ENCODE assay signal across 10 cellular contexts in genomic region chr10:91597397-91597881, GRCh38. TPM values are rescaled to one million over a fixed set of nuclear protein-coding genes. Genes with fewer than 3 reads are reported as not detected.
DNase-seq lines count a peak whose midpoint lies in the region; ATAC-seq, FAIRE-seq and TF ChIP-seq lines count a peak whose summit lies in the region.
"Had no signal": no experiment of that assay in that cellular context is flagged by ENCODE, and none has a peak within 500 bp of the region (broad histone marks: within the 10 kb centered on the region; RNA-seq: fewer than 3 reads in every experiment).

No MANE protein-coding gene starts in this region.

- H3K36me3 ChIP-seq in bronchial epithelial cell (ENCODE audit: control insufficient read depth, insufficient read depth, low read length) (no peaks in the 10 kb centered on the region), left lung (no peaks in the 10 kb centered on the region), transverse colon (no peaks in the 10 kb centered on the region)

- H3K4me3 ChIP-seq in bronchial epithelial cell (ENCODE audit: low read depth, low read length) (no peak overlapping the region), left lung (no peak overlapping the region), transverse colon (no peak overlapping the region)

- WGBS in transverse colon (ENCODE audit: low coverage in 1 of 2), 2 donors, result 0 to 32% methylated on average over 2 to 7 of the region's 7 CpGs

- H3K27ac ChIP-seq in left lung, result peak overlapping the region in 1 of 2 donors; percentile 54
- H3K27ac ChIP-seq in transverse colon, result peak overlapping the region; percentile 59 to 75 (median 66)

- ATAC-seq in left lung (peak; percentile 79), HG03571 (IDR thresholded peaks at IDR 0.05; ENCODE audit: unreplicated experiment) (no peak)

- TF ChIP-seq CTCF in bronchial epithelial cell (IDR thresholded peaks at IDR 0.05; ENCODE audit: insufficient read depth, low read length, severe bottlenecking) (no peak), left lung (IDR thresholded peaks at IDR 0.05) (no peak), transverse colon (IDR thresholded peaks at IDR 0.05) (no peak)

- TF ChIP-seq EP300 in transverse colon (IDR thresholded peaks at IDR 0.05; ENCODE audit: low read depth), result no peak

- DNase-seq in NCI-H2171 (lab: John Stamatoyannopoulos, UW) (peak; percentile 2), bronchial epithelial cell (ENCODE audit: low read depth) (peak; percentile 38), left lung (no peak), transverse colon (no peak), NK-92 (lab: John Stamatoyannopoulos, UW; ENCODE audit: unreplicated experiment) (no peak)
- DNase-seq in stimulated activated CD4-positive, alpha-beta T cell treated with anti-CD3 and anti-CD28 coated beads, Interleukin-4, amount 100 ng/mL, for 24 hours, result no peak
- DNase-seq: activated B cell treated with CpG ODN at 0.5 μM for 24 hours had no signal

- H3K9me3 ChIP-seq in left lung, result no peaks in the 10 kb centered on the region
- no peaks in the 10 kb centered on the region for H3K9me3 ChIP-seq in transverse colon

- H3K4me1 ChIP-seq in left lung (peaks cover 11 to 12% of the 10 kb centered on the region in 2 donors), transverse colon (peaks cover 12 to 39% (median 27%) of the 10 kb centered on the region in 4 donors)

- in situ Hi-C loops in transverse colon (cut with MboI; ENCODE audit: low pct_ligation_motif_present in 1 of 4, low pct_unique_long_range_greater_than_20kb in 1 of 4, low sequenced_read_pairs in 3 of 4), result no loop called here

- intact Hi-C loops in left lung (cut with DNase I) (no loop called here), transverse colon (cut with DNase I; ENCODE audit: low total_unique reads) (no loop called here)

- FAIRE-seq in bronchial epithelial cell (lab: Jason Lieb, UNC), result no peak
- FAIRE-seq: GM12892, H1 had no signal

- H3K27me3 ChIP-seq in bronchial epithelial cell (ENCODE audit: control insufficient read depth, insufficient read depth, low read length), result no peaks in the 10 kb centered on the region
- H3K27me3 ChIP-seq in left lung, result no peaks in the 10 kb centered on the region
- H3K27me3 ChIP-seq in transverse colon, result peaks cover 17% of the 10 kb centered on the region

- TF ChIP-seq POLR2A in transverse colon (IDR thresholded peaks at IDR 0.05), result no peak

RNA-seq across cellular contexts. Expression of gene PPP1R3C, which starts 35.4 kb away (rescaled TPM):
- total RNA-seq in bronchial epithelial cell (17.4 and 39.8 TPM in 2 replicates), left lung (10 to 100 TPM; 16.8 to 24.0 TPM), transverse colon (1 to 10 TPM; 1.1 to 4.6 (median 3.0) TPM)
- total RNA-seq: activated B cell treated with CpG ODN at 0.5 μM for 24 hours had no signal

Comparison
In these comparisons a context has a peak if more than half of its experiments do, and no peak if none do; other contexts are left out.
1. DNase-seq: peak in NCI-H2171 (single experiment) and bronchial epithelial cell (single experiment); none in left lung (0 of 2), transverse colon (single experiment), NK-92 (single experiment) and stimulated activated CD4-positive, alpha-beta T cell treated with anti-CD3 and anti-CD28 coated beads, Interleukin-4, amount 100 ng/mL, for 24 hours (single experiment).